Comparison of ENCODE assay signal across 26 cellular contexts in the genomic region with DNA sequence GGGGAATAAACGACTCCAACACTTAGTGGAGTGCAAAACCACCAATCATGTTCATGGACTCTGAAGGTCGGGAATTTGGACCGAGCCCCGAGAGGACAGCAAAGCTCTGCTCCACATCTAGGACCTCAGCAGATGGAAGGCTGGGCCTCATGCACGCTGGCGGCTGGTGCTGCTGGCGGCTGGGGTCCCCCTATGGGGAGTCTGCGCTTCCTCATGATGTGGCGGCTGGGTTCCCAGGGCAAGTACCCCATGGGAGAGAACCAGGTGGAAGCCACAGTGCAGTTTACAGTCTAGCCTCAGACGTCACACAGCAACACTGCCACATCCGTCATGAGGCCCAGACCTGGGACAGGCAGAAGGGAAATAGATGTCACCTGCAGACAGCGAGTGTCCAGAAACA.
"Had no signal": no experiment of that assay in that cellular context is flagged by ENCODE, and none has a peak within 500 bp of the region (broad histone marks: within the 10 kb centered on the region; RNA-seq: fewer than 3 reads in every experiment).

No MANE protein-coding gene starts in this region.

- DNase-seq: effector CD8-positive, alpha-beta T cell; endodermal cell; foreskin fibroblast; heart left ventricle; left colon; mesenchymal stem cell; mucosa of descending colon; naive B cell; stimulated activated CD4-positive, alpha-beta T cell treated with anti-CD3 and anti-CD28 coated beads, Interleukin-15, amount 100 ng/mL, for 24 hours; stimulated activated CD4-positive, alpha-beta T cell treated with anti-CD3 and anti-CD28 coated beads, Interleukin-2, amount 100 ng/mL, for 48 hours; stimulated activated naive B cell treated with anti-CD40 and anti-IgM and Interleukin-4, amounts not matched to agents 10 μg/mL and 1 μg/mL and 100 μg/mL, for 72 hours; upper lobe of right lung; uterus had no signal

- H3K4me1 ChIP-seq: gastroesophageal sphincter, prostate gland, tibial nerve, upper lobe of right lung, uterus had no signal

- H2AFZ ChIP-seq: hepatocyte had no signal

- H3K9me3 Mint-ChIP-seq: dendritic cell treated with granulocyte-macrophage colony-stimulating factor and Interleukin-4, amounts not matched to agents 40 ng/mL and 50 ng/mL, for 4 days; endodermal cell; mesothelial cell of epicardium; natural killer cell treated with Interleukin-12 subunit alpha and Interleukin-12 subunit beta and Interleukin-15 and Interleukin-18, amount 100 ng/mL, for 72 hours; neural crest cell; stimulated activated naive B cell treated with anti-CD40 and anti-IgM and Interleukin-4, amounts not matched to agents 10 μg/mL and 1 μg/mL and 100 μg/mL, for 72 hours; stimulated activated naive CD8-positive, alpha-beta T cell treated with anti-CD3 and anti-CD28 coated beads, Interleukin-15, Interleukin-2, amounts not matched to agents 100 ng/mL and 50 ng/mL, for 24 hours had no signal

- H3K27me3 ChIP-seq: gastroesophageal sphincter, heart left ventricle, hepatocyte, right atrium auricular region, tibial nerve, upper lobe of right lung, uterus had no signal

- H3K4me1 Mint-ChIP-seq: endodermal cell had no signal

- H3K9me3 ChIP-seq: gastroesophageal sphincter, heart left ventricle, mucosa of descending colon, prostate gland, right atrium auricular region, thoracic aorta, tibial nerve, upper lobe of right lung, uterus had no signal

- H3K4me3 ChIP-seq: gastroesophageal sphincter, heart left ventricle, hepatocyte, mucosa of descending colon, prostate gland, right atrium auricular region, skin epidermis, thoracic aorta, tibial nerve, upper lobe of right lung, uterus had no signal

- H3K4me2 ChIP-seq: hepatocyte had no signal

- H3K27ac ChIP-seq: epithelial cell of prostate, gastroesophageal sphincter, hepatocyte, prostate gland, right atrium auricular region, thoracic aorta, tibial nerve, upper lobe of right lung, uterus had no signal

- H3K27me3 Mint-ChIP-seq: dendritic cell treated with granulocyte-macrophage colony-stimulating factor and Interleukin-4, amounts not matched to agents 40 ng/mL and 50 ng/mL, for 4 days; naive B cell; natural killer cell treated with Interleukin-12 subunit alpha and Interleukin-12 subunit beta and Interleukin-15 and Interleukin-18, amount 100 ng/mL, for 72 hours; stimulated activated naive B cell treated with anti-CD40 and anti-IgM and Interleukin-4, amounts not matched to agents 10 μg/mL and 1 μg/mL and 100 μg/mL, for 72 hours; stimulated activated naive CD8-positive, alpha-beta T cell treated with anti-CD3 and anti-CD28 coated beads, Interleukin-15, Interleukin-2, amounts not matched to agents 100 ng/mL and 50 ng/mL, for 24 hours had no signal

- H3K36me3 Mint-ChIP-seq: natural killer cell treated with Interleukin-12 subunit alpha and Interleukin-12 subunit beta and Interleukin-15 and Interleukin-18, amount 100 ng/mL, for 72 hours had no signal

- H3K4me3 Mint-ChIP-seq: dendritic cell treated with granulocyte-macrophage colony-stimulating factor and Interleukin-4, amounts not matched to agents 40 ng/mL and 50 ng/mL, for 4 days; endodermal cell; mesothelial cell of epicardium; naive B cell; natural killer cell treated with Interleukin-12 subunit alpha and Interleukin-12 subunit beta and Interleukin-15 and Interleukin-18, amount 100 ng/mL, for 72 hours; neural crest cell; stimulated activated naive B cell treated with anti-CD40 and anti-IgM and Interleukin-4, amounts not matched to agents 10 μg/mL and 1 μg/mL and 100 μg/mL, for 72 hours; stimulated activated naive CD8-positive, alpha-beta T cell treated with anti-CD3 and anti-CD28 coated beads, Interleukin-15, Interleukin-2, amounts not matched to agents 100 ng/mL and 50 ng/mL, for 24 hours had no signal

- H3K27ac Mint-ChIP-seq: dendritic cell treated with granulocyte-macrophage colony-stimulating factor and Interleukin-4, amounts not matched to agents 40 ng/mL and 50 ng/mL, for 4 days; endodermal cell; mesothelial cell of epicardium; naive B cell; natural killer cell treated with Interleukin-12 subunit alpha and Interleukin-12 subunit beta and Interleukin-15 and Interleukin-18, amount 100 ng/mL, for 72 hours; stimulated activated naive B cell treated with anti-CD40 and anti-IgM and Interleukin-4, amounts not matched to agents 10 μg/mL and 1 μg/mL and 100 μg/mL, for 72 hours; stimulated activated naive CD8-positive, alpha-beta T cell treated with anti-CD3 and anti-CD28 coated beads, Interleukin-15, Interleukin-2, amounts not matched to agents 100 ng/mL and 50 ng/mL, for 24 hours had no signal

- H3K36me3 ChIP-seq: prostate gland, uterus had no signal
